12 cellular contexts compared by ENCODE assay signal in genomic region chr19:4449022-4449825, GRCh38. TPM values are rescaled to one million over a fixed set of nuclear protein-coding genes. Genes with fewer than 3 reads are reported as not detected.
A peak's percentile ranks its signal among the peaks of the same experiment; 100 is the strongest.
DNase-seq lines count a peak whose midpoint lies in the region; ATAC-seq and TF ChIP-seq lines count a peak whose summit lies in the region.
"Had no signal": no experiment of that assay in that cellular context is flagged by ENCODE, and none has a peak within 500 bp of the region (broad histone marks: within the 10 kb centered on the region; RNA-seq: fewer than 3 reads in every experiment).

No MANE protein-coding gene starts in this region.

- H3K4me3 Mint-ChIP-seq in endothelial cell (ENCODE audit: unreplicated experiment) (peak overlapping the region; percentile 67), Calu3 (ENCODE audit: low read depth, unreplicated experiment) (no peak overlapping the region)
- H3K4me3 Mint-ChIP-seq: activated naive CD8-positive, alpha-beta T cell treated with anti-CD3 and anti-CD28 coated beads for 36 hours had no signal

- no peak for TF ChIP-seq POLR2A in suprapubic skin (IDR thresholded peaks at IDR 0.05)

- no peaks in the 10 kb centered on the region for H3K27me3 ChIP-seq in suprapubic skin

- H3K27ac ChIP-seq in suprapubic skin, result peak overlapping the region; percentile 49
- H3K27ac ChIP-seq: lower lobe of right lung had no signal

- DNase-seq in NCI-H2171 (lab: John Stamatoyannopoulos, UW) (peak; percentile 93), endothelial cell (ENCODE audit: low spot score) (no peak), left lobe of liver (ENCODE audit: low spot score) (peak; percentile 95), suprapubic skin (ENCODE audit: low spot score in 2 of 2) (peak in 1 of 2 donors; percentile 79), GM20000 (ENCODE audit: low spot score) (no peak), LoVo (ENCODE audit: low spot score) (no peak), Calu3 (no peak), NCI-H187 (lab: John Stamatoyannopoulos, UW) (no peak)
- DNase-seq: activated naive CD8-positive, alpha-beta T cell treated with anti-CD3 and anti-CD28 coated beads for 36 hours; lower lobe of right lung; NCI-H774; stimulated activated CD8-positive, alpha-beta memory T cell treated with anti-CD3 and anti-CD28 coated beads, Interleukin-4, amount 100 ng/mL, for 48 hours had no signal

- no TSS peak for BruUV-seq in Calu3 (replicated peaks; lab: Mats Ljungman, UMichigan)

- CTCF ChIA-PET in Calu3 (lab: Charles Lee), result no interaction called here

- H3K4me1 ChIP-seq in suprapubic skin, result peaks cover 23% of the 10 kb centered on the region
- H3K4me1 ChIP-seq: lower lobe of right lung had no signal

- H3K36me3 ChIP-seq in suprapubic skin, result peaks cover 92% of the 10 kb centered on the region

- no peak for TF ChIP-seq CTCF in endothelial cell (IDR thresholded peaks at IDR 0.05; ENCODE audit: unreplicated experiment)
- no peak for TF ChIP-seq CTCF in suprapubic skin (IDR thresholded peaks at IDR 0.05)
- TF ChIP-seq CTCF in GM20000 (IDR thresholded peaks at IDR 0.05; ENCODE audit: extremely low read depth, missing control alignments), result no peak
- no peak for TF ChIP-seq CTCF in Calu3 (IDR thresholded peaks at IDR 0.05; ENCODE audit: unreplicated experiment)

- H3K9me3 ChIP-seq in suprapubic skin, result no peaks in the 10 kb centered on the region
- H3K9me3 ChIP-seq: lower lobe of right lung had no signal

- TF ChIP-seq EP300 in suprapubic skin (IDR thresholded peaks at IDR 0.05), result no peak

- H3K27me3 Mint-ChIP-seq in endothelial cell (ENCODE audit: unreplicated experiment) (peaks cover 4% of the 10 kb centered on the region), Calu3 (ENCODE audit: unreplicated experiment) (no peaks in the 10 kb centered on the region)
- H3K27me3 Mint-ChIP-seq: activated naive CD8-positive, alpha-beta T cell treated with anti-CD3 and anti-CD28 coated beads for 36 hours had no signal

- ATAC-seq in left lobe of liver, result peak; percentile 83

- intact Hi-C loops in Calu3 (cut with micrococcal nuclease; ENCODE audit: unreplicated experiment), result no loop called here

- peaks cover 7% of the 10 kb centered on the region for H3K36me3 Mint-ChIP-seq in endothelial cell (ENCODE audit: low read depth, unreplicated experiment)
- H3K36me3 Mint-ChIP-seq in Calu3 (ENCODE audit: insufficient read depth, unreplicated experiment), result peaks cover 29% of the 10 kb centered on the region

- 57% methylated on average over 9 of the region's 27 CpGs for WGBS in suprapubic skin

- H3K27ac Mint-ChIP-seq in endothelial cell (ENCODE audit: unreplicated experiment), result no peak overlapping the region
- H3K27ac Mint-ChIP-seq in Calu3 (ENCODE audit: unreplicated experiment), result no peak overlapping the region

- H3K9me3 Mint-ChIP-seq in endothelial cell (ENCODE audit: unreplicated experiment) (no peaks in the 10 kb centered on the region), Calu3 (ENCODE audit: low read depth, unreplicated experiment) (no peaks in the 10 kb centered on the region)
- H3K9me3 Mint-ChIP-seq: activated naive CD8-positive, alpha-beta T cell treated with anti-CD3 and anti-CD28 coated beads for 36 hours had no signal

- no peak overlapping the region for H3K4me3 ChIP-seq in suprapubic skin
- H3K4me3 ChIP-seq: lower lobe of right lung had no signal

- H3K4me1 Mint-ChIP-seq in endothelial cell (ENCODE audit: unreplicated experiment) (no peaks in the 10 kb centered on the region), Calu3 (ENCODE audit: low read depth, unreplicated experiment) (no peaks in the 10 kb centered on the region)

RNA-seq across cellular contexts. Expression of gene UBXN6, which starts 8.4 kb away (rescaled TPM):
- total RNA-seq in endothelial cell (ENCODE audit: unreplicated experiment), result 45.7 TPM
- 73.5 TPM for total RNA-seq in left lobe of liver
- 100 to 1,000 TPM; 108 to 257 (median 167) TPM for total RNA-seq in suprapubic skin
- total RNA-seq in Calu3 (2022), result 38.9 and 47.1 TPM in 2 replicates

RNA-seq across cellular contexts. Expression of gene HDGFL2, which starts 22.9 kb away (rescaled TPM):
- total RNA-seq in endothelial cell (ENCODE audit: unreplicated experiment) (107 TPM), left lobe of liver (16.8 TPM), suprapubic skin (10 to 100 TPM; 23.0 to 27.4 (median 23.4) TPM), Calu3 (2022) (31.9 and 40.6 TPM in 2 replicates)

RNA-seq across cellular contexts. Expression of gene CHAF1A, which starts 46.8 kb away (rescaled TPM):
- total RNA-seq in endothelial cell (ENCODE audit: unreplicated experiment), result 29.8 TPM
- 3.3 TPM for total RNA-seq in left lobe of liver
- total RNA-seq in suprapubic skin, result 10 to 100 TPM in 2 of 4 donors, 1 to 10 TPM in 2; 8.5 to 20.4 (median 11.4) TPM
- total RNA-seq in Calu3 (2022), result 37.2 and 43.3 TPM in 2 replicates

RNA-seq across cellular contexts. Expression of gene SH3GL1, which starts 48.9 kb away (rescaled TPM):
- total RNA-seq in endothelial cell (ENCODE audit: unreplicated experiment) (128 TPM), left lobe of liver (30.2 TPM), suprapubic skin (100 to 1,000 TPM in 1 of 4 donors, 10 to 100 TPM in 3; 67.0 to 103 (median 81.0) TPM), Calu3 (2022) (40.7 and 42.0 TPM in 2 replicates)

Comparison
In these comparisons a context has a peak if more than half of its experiments do, and no peak if none do; other contexts are left out.
1. DNase-seq: peak in NCI-H2171 (single experiment) and left lobe of liver (single experiment); none in endothelial cell (single experiment), GM20000 (single experiment), LoVo (single experiment), Calu3 (single experiment) and NCI-H187 (0 of 2).